9 cellular contexts compared by ENCODE assay signal in the genomic region with DNA sequence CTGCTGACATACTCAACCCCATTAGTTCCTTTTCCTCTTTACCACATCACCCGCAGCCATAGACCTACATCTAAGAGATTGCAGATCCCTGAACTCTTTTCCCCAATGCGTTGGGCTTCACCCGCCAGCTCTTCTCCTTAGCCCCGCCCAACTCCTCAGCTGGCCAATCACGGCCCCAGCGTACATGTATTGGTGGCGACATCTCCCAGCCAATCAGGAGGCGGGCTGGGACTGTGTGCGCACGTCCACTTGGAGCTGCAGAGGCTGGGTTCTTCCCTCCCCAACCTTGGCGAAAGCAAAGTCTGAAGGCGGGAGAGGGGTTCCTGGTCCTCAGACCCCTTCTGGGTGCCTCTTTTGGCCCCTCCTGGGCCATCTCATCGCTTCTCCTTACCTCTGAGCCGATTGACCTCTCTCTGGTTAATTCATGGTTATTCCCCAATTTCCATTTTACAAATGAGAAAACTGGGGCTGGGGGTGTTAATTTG. TPM values are rescaled to one million over a fixed set of nuclear protein-coding genes. Genes with fewer than 3 reads are reported as not detected.
DNase-seq lines count a peak whose midpoint lies in the region; ATAC-seq, FAIRE-seq and TF ChIP-seq lines count a peak whose summit lies in the region.
"Had no signal": no experiment of that assay in that cellular context is flagged by ENCODE, and none has a peak within 500 bp of the region (broad histone marks: within the 10 kb centered on the region; RNA-seq: fewer than 3 reads in every experiment).

No MANE protein-coding gene starts in this region.

- peak overlapping the region; percentile 91 for H3K27ac Mint-ChIP-seq in activated naive CD8-positive, alpha-beta T cell

- H3K4me1 Mint-ChIP-seq in activated naive CD8-positive, alpha-beta T cell (ENCODE audit: low read depth), result peaks cover 22% of the 10 kb centered on the region

- H3K4me3 ChIP-seq in SJSA1, result no peak overlapping the region
- H3K4me3 ChIP-seq in pancreas, result peak overlapping the region in 2 of 4 donors; percentile 27 to 37
- peak overlapping the region; percentile 37 for H3K4me3 ChIP-seq in thymus (ENCODE audit: low read length)

- ATAC-seq in HG03439 (IDR thresholded peaks at IDR 0.05; ENCODE audit: unreplicated experiment), result peak; percentile 100
- ATAC-seq in Right ventricle myocardium superior (ENCODE audit: poor library complexity), result peak; percentile 98
- ATAC-seq in pancreas, result peak; percentile 92 to 98 (median 98)

- 5 to 11% methylated on average over 14 of the region's 14 CpGs for WGBS in pancreas, 2 donors
- 4% methylated on average over 14 of the region's 14 CpGs for WGBS in thymus

- peak overlapping the region; percentile 93 for H3K4me3 Mint-ChIP-seq in activated naive CD8-positive, alpha-beta T cell

- TF ChIP-seq CTCF in pancreas (IDR thresholded peaks at IDR 0.05), result no peak

- H3K4me1 ChIP-seq in SJSA1 (replicated peaks) (no peaks in the 10 kb centered on the region), pancreas (no peaks in the 10 kb centered on the region), thymus (ENCODE audit: control insufficient read depth, insufficient read depth, low read length) (peaks cover 6% of the 10 kb centered on the region)

- intact Hi-C loops in Right ventricle myocardium superior (cut with DNase I), result no loop called here
- intact Hi-C loops in pancreas (cut with DNase I), result no loop called here

- no peaks in the 10 kb centered on the region for H3K9me3 Mint-ChIP-seq in activated naive CD8-positive, alpha-beta T cell (ENCODE audit: low read depth)

- H3K27me3 ChIP-seq in SJSA1 (replicated peaks), result peaks cover 18% of the 10 kb centered on the region
- H3K27me3 ChIP-seq in pancreas, result no peaks in the 10 kb centered on the region
- no peaks in the 10 kb centered on the region for H3K27me3 ChIP-seq in thymus (ENCODE audit: control insufficient read depth, insufficient read depth)

- DNase-seq in Ammon's horn (ENCODE audit: low spot score) (peak; percentile 97), GM19239 (ENCODE audit: insufficient read length, low spot score) (peak; percentile 94), SJSA1 (ENCODE audit: low read depth in 1 of 2, low spot score in 2 of 2) (peak; percentile 18 to 64), Right ventricle myocardium superior (peak; percentile 95), pancreas (peak; percentile 82 to 93 (median 86))

- H3K27me3 Mint-ChIP-seq in activated naive CD8-positive, alpha-beta T cell, result no peaks in the 10 kb centered on the region

- H3K36me3 ChIP-seq in SJSA1, result no peaks in the 10 kb centered on the region
- H3K36me3 ChIP-seq in pancreas, result no peaks in the 10 kb centered on the region
- no peaks in the 10 kb centered on the region for H3K36me3 ChIP-seq in thymus (ENCODE audit: control insufficient read depth, insufficient read depth)

- H3K36me3 Mint-ChIP-seq in activated naive CD8-positive, alpha-beta T cell, result no peaks in the 10 kb centered on the region

- FAIRE-seq in GM19239 (lab: Jason Lieb, UNC), result peak; percentile 99
- FAIRE-seq in pancreas (lab: Jason Lieb, UNC), result no peak

- H3K9me3 ChIP-seq in SJSA1 (replicated peaks), result no peaks in the 10 kb centered on the region
- H3K9me3 ChIP-seq in pancreas, result no peaks in the 10 kb centered on the region
- H3K9me3 ChIP-seq in thymus (ENCODE audit: control insufficient read depth), result no peaks in the 10 kb centered on the region

- H3K27ac ChIP-seq in SJSA1 (no peak overlapping the region), pancreas (peak overlapping the region in 2 of 4 donors; percentile 55 to 63), thymus (ENCODE audit: low read depth) (peak overlapping the region; percentile 56)
- H3K27ac ChIP-seq: KMS-11 had no signal

RNA-seq across cellular contexts. Expression of gene PDE1B, which starts 11.0 kb away (rescaled TPM):
- total RNA-seq in SJSA1 (2014; rRNA removed; shearing (Covaris generic)), result not detected in 2 replicates
- total RNA-seq in Right ventricle myocardium superior (2.4 TPM), pancreas (1 to 10 TPM in 3 of 6 donors, under 1 TPM in 3; 0.16 to 2.0 (median 0.94) TPM)
- polyA plus RNA-seq in pancreas (1 to 10 TPM; 2.7 to 4.0 TPM), thymus (6.6 TPM)

RNA-seq across cellular contexts. Expression of gene PPP1R1A, which starts 28.0 kb away (rescaled TPM):
- total RNA-seq in SJSA1 (2014; rRNA removed; shearing (Covaris generic)), result 0.06 TPM in 1 of 2 replicates, not detected in the other
- 192 TPM for total RNA-seq in Right ventricle myocardium superior
- total RNA-seq in pancreas, result 10 to 100 TPM in 1 of 6 donors, 1 to 10 TPM in 5; 1.1 to 23.6 (median 6.6) TPM
- polyA plus RNA-seq in pancreas, result 100 to 1,000 TPM in 1 of 2 donors, 10 to 100 TPM in 1; 27.0 to 127 TPM
- polyA plus RNA-seq in thymus, result 0.91 TPM

Comparison
In these comparisons a context has a peak if more than half of its experiments do, and no peak if none do; other contexts are left out.
1. DNase-seq: peak in every context shown above with its lines; median percentile 97 in Ammon's horn; 95 in Right ventricle myocardium superior; 94 in GM19239; 86 in pancreas; 41 in SJSA1.